ENCODE assay signal across 15 cellular contexts in the genomic region with DNA sequence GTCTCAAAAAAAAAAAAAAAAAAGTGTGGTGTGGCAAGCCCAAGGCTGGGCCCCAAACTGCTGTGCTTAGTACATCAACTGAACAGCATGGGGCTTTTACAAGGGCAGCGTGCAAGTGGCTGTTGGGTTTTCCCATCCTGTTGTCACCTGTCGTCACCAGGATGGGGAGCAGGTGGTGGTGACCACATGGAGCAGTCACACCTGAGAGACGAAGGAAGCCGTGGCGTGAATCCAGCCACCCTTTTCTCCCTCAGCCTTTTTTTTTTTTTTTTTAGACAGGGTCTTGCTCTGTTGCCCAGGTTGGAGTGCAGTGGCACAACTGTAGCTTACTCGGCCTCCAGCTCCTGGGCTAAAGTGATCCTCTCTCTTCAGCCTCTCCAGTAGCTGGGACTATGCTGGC. TPM values are rescaled to one million over a fixed set of nuclear protein-coding genes. Genes with fewer than 3 reads are reported as not detected.
"Had no signal": no experiment of that assay in that cellular context is flagged by ENCODE, and none has a peak within 500 bp of the region (broad histone marks: within the 10 kb centered on the region; RNA-seq: fewer than 3 reads in every experiment).

No MANE protein-coding gene starts in this region.

- H3K36me3 ChIP-seq: cardiac muscle cell had no signal

- ATAC-seq: activated naive CD8-positive, alpha-beta T cell treated with anti-CD3 and anti-CD28 coated beads, Interleukin-2, amount 50 U/mL, for 24 hours; heart left ventricle; mucosa of descending colon; naive thymus-derived CD8-positive, alpha-beta T cell; right cardiac atrium; stimulated activated memory B cell treated with anti-CD40 and anti-IgM and Interleukin-4, amounts not matched to agents 10 μg/mL and 1 μg/mL and 100 μg/mL, for 72 hours had no signal

- DNase-seq: activated B cell treated with CpG ODN at 0.5 μM for 24 hours; activated CD4-positive, alpha-beta T cell treated with anti-CD3 and anti-CD28 coated beads, Interleukin-2, amount 10 ng/mL, durations not matched to agents 24 days and 14 days; activated naive CD4-positive, alpha-beta T cell treated with Interleukin-2 at 50 U/mL for 16 hours; activated naive CD8-positive, alpha-beta T cell treated with anti-CD3 and anti-CD28 coated beads, Interleukin-2, amount 50 U/mL, for 24 hours; cortex of kidney; effector CD8-positive, alpha-beta T cell; heart left ventricle; mammary epithelial cell; mucosa of descending colon; naive thymus-derived CD8-positive, alpha-beta T cell; right cardiac atrium had no signal

- H3K9me3 ChIP-seq: heart left ventricle, mucosa of descending colon, tibial nerve had no signal

- H3K27me3 ChIP-seq: cardiac muscle cell, heart left ventricle, tibial nerve had no signal

- H3K4me3 ChIP-seq: cardiac muscle cell, heart left ventricle, mucosa of descending colon, smooth muscle cell, tibial nerve had no signal

- H3K27ac ChIP-seq: cardiac muscle cell, heart left ventricle, tibial nerve had no signal

RNA-seq across cellular contexts. Expression of a gene that starts 20.9 kb away (rescaled TPM):
- total RNA-seq: activated B cell treated with CpG ODN at 0.5 μM for 24 hours had no signal

RNA-seq across cellular contexts. Expression of a gene that starts 35.8 kb away (rescaled TPM):
- total RNA-seq: activated CD4-positive, alpha-beta T cell treated with anti-CD3 and anti-CD28 coated beads, Interleukin-2, amount 10 ng/mL, durations not matched to agents 24 days and 14 days had no signal
